21 cellular contexts compared by ENCODE assay signal in genomic region chr6:149213829-149214228, GRCh38.
DNase-seq lines count a peak whose midpoint lies in the region; ATAC-seq and TF ChIP-seq lines count a peak whose summit lies in the region.
"Had no signal": no experiment of that assay in that cellular context is flagged by ENCODE, and none has a peak within 500 bp of the region (broad histone marks: within the 10 kb centered on the region; RNA-seq: fewer than 3 reads in every experiment).

No MANE protein-coding gene starts in this region.

- no peaks in the 10 kb centered on the region for H3K27me3 ChIP-seq in fibroblast of lung (ENCODE audit: control insufficient read depth, insufficient read depth, low read length)
- H3K27me3 ChIP-seq: esophagus muscularis mucosa, tibial nerve had no signal

- ATAC-seq in activated CD8-positive, alpha-beta T cell treated with anti-CD3 and anti-CD28 coated beads for 36 hours = peak; percentile 7
- no peak for ATAC-seq in activated CD8-positive, alpha-beta T cell treated with anti-CD3 and anti-CD28 coated beads, Interleukin-2, amount 10 ng/mL, durations not matched to agents 7 days and 5 days
- peak in 3 of 4 experiments; percentile 2 to 25 (median 17) for ATAC-seq in T-cell (replicated peaks in 1 of 4)
- ATAC-seq in stimulated activated memory B cell treated with anti-CD40 and anti-IgM and Interleukin-4, amounts not matched to agents 10 μg/mL and 1 μg/mL and 100 μg/mL, for 72 hours = peak; percentile 2
- ATAC-seq: WTC11 had no signal

- no peak overlapping the region for H3K9ac ChIP-seq in fibroblast of lung (ENCODE audit: insufficient read depth, low read length)

- H4K20me1 ChIP-seq in fibroblast of lung (ENCODE audit: control insufficient read depth, extremely low read depth, insufficient read depth, low read length) = no peaks in the 10 kb centered on the region

- no peak overlapping the region for H3K4me2 ChIP-seq in fibroblast of lung (ENCODE audit: extremely low read depth, insufficient read depth, low read length)

- peaks cover 5% of the 10 kb centered on the region for H3K36me3 Mint-ChIP-seq in activated CD8-positive, alpha-beta T cell treated with anti-CD3 and anti-CD28 coated beads for 36 hours (ENCODE audit: low read depth)
- peaks cover 18% of the 10 kb centered on the region for H3K36me3 Mint-ChIP-seq in activated CD8-positive, alpha-beta T cell treated with anti-CD3 and anti-CD28 coated beads, Interleukin-2, amount 10 ng/mL, durations not matched to agents 7 days and 5 days (ENCODE audit: low read depth)
- H3K36me3 Mint-ChIP-seq in T-cell = no peaks in the 10 kb centered on the region
- H3K36me3 Mint-ChIP-seq in stimulated activated memory B cell treated with anti-CD40 and anti-IgM and Interleukin-4, amounts not matched to agents 10 μg/mL and 1 μg/mL and 100 μg/mL, for 72 hours = no peaks in the 10 kb centered on the region
- H3K36me3 Mint-ChIP-seq: WTC11 had no signal

- CTCF ChIA-PET in activated CD8-positive, alpha-beta T cell treated with anti-CD3 and anti-CD28 coated beads for 36 hours (lab: Charles Lee) = interaction anchor here (1.2 kb wide), 3 partner anchors 124 to 135 kb away, joined by 3 read pairs; no protein-coding TSS in a partner anchor
- CTCF ChIA-PET in activated CD8-positive, alpha-beta T cell treated with anti-CD3 and anti-CD28 coated beads, Interleukin-2, amount 10 ng/mL, durations not matched to agents 7 days and 5 days (lab: Charles Lee) = interaction anchor here (0.7 to 3.9 kb wide), 4 partner anchors 17 to 303 kb away, joined by 3 to 11 read pairs (median 4); no protein-coding TSS in a partner anchor
- CTCF ChIA-PET in T-cell (lab: Charles Lee) = no interaction called here

- no peaks in the 10 kb centered on the region for H3K4me1 ChIP-seq in fibroblast of lung (ENCODE audit: control insufficient read depth, extremely low read depth, insufficient read depth, low read length)

- no peak overlapping the region for H3K4me3 ChIP-seq in fibroblast of lung (replicated peaks in 1 of 4; ENCODE audit: control extremely low read depth in 1 of 4, insufficient read depth in 1 of 4, low read depth in 3 of 4, low read length in 4 of 4)
- H3K4me3 ChIP-seq: esophagus muscularis mucosa, tibial nerve had no signal

- no peaks in the 10 kb centered on the region for H3K79me2 ChIP-seq in fibroblast of lung (ENCODE audit: control insufficient read depth, insufficient read depth, low read length)

- no peaks in the 10 kb centered on the region for H3K9me3 ChIP-seq in fibroblast of lung (ENCODE audit: control insufficient read depth, insufficient read depth, low read depth, low read length)
- H3K9me3 ChIP-seq: esophagus muscularis mucosa, tibial nerve had no signal

- H3K4me1 Mint-ChIP-seq in activated CD8-positive, alpha-beta T cell treated with anti-CD3 and anti-CD28 coated beads for 36 hours (ENCODE audit: low read depth) = peaks cover 23% of the 10 kb centered on the region
- peaks cover 30% of the 10 kb centered on the region for H3K4me1 Mint-ChIP-seq in activated CD8-positive, alpha-beta T cell treated with anti-CD3 and anti-CD28 coated beads, Interleukin-2, amount 10 ng/mL, durations not matched to agents 7 days and 5 days (ENCODE audit: low read depth)
- H3K4me1 Mint-ChIP-seq in T-cell = peaks cover 19 to 35% (median 26%) of the 10 kb centered on the region in 3 donors
- peaks cover 24% of the 10 kb centered on the region for H3K4me1 Mint-ChIP-seq in stimulated activated memory B cell treated with anti-CD40 and anti-IgM and Interleukin-4, amounts not matched to agents 10 μg/mL and 1 μg/mL and 100 μg/mL, for 72 hours

- H3K27ac ChIP-seq in fibroblast of lung (ENCODE audit: insufficient read depth, low read length) = no peak overlapping the region
- H3K27ac ChIP-seq: esophagus muscularis mucosa had no signal

- no peak overlapping the region for H3K4me3 Mint-ChIP-seq in activated CD8-positive, alpha-beta T cell treated with anti-CD3 and anti-CD28 coated beads for 36 hours
- no peak overlapping the region for H3K4me3 Mint-ChIP-seq in activated CD8-positive, alpha-beta T cell treated with anti-CD3 and anti-CD28 coated beads, Interleukin-2, amount 10 ng/mL, durations not matched to agents 7 days and 5 days
- no peak overlapping the region for H3K4me3 Mint-ChIP-seq in T-cell
- H3K4me3 Mint-ChIP-seq in stimulated activated memory B cell treated with anti-CD40 and anti-IgM and Interleukin-4, amounts not matched to agents 10 μg/mL and 1 μg/mL and 100 μg/mL, for 72 hours = no peak overlapping the region
- H3K4me3 Mint-ChIP-seq: activated T-cell treated with anti-CD3 and anti-CD28 coated beads, Interleukin-2, amount 50 U/mL, for 4 hours; stimulated activated naive CD8-positive, alpha-beta T cell treated with anti-CD3 and anti-CD28 coated beads, Interleukin-15, Interleukin-2, amounts not matched to agents 100 ng/mL and 50 ng/mL, for 24 hours; WTC11 had no signal

- POLR2A ChIA-PET in activated CD8-positive, alpha-beta T cell treated with anti-CD3 and anti-CD28 coated beads for 36 hours (lab: Charles Lee) = interaction anchor here (0.6 to 3.7 kb wide), 11 partner anchors 9 to 145 kb away, joined by 3 to 18 read pairs (median 3); partner anchors contain the start of gene TAB2
- POLR2A ChIA-PET in activated CD8-positive, alpha-beta T cell treated with anti-CD3 and anti-CD28 coated beads, Interleukin-2, amount 10 ng/mL, durations not matched to agents 7 days and 5 days (lab: Charles Lee) = interaction anchor here (1.9 to 2.1 kb wide), 3 partner anchors 21 to 103 kb away, joined by 5 to 9 read pairs (median 7); partner anchors contain the start of gene TAB2
- POLR2A ChIA-PET in T-cell (lab: Charles Lee) = no interaction called here

- H3K27me3 Mint-ChIP-seq in activated CD8-positive, alpha-beta T cell treated with anti-CD3 and anti-CD28 coated beads for 36 hours = no peaks in the 10 kb centered on the region
- no peaks in the 10 kb centered on the region for H3K27me3 Mint-ChIP-seq in activated CD8-positive, alpha-beta T cell treated with anti-CD3 and anti-CD28 coated beads, Interleukin-2, amount 10 ng/mL, durations not matched to agents 7 days and 5 days (ENCODE audit: low read depth)
- H3K27me3 Mint-ChIP-seq in T-cell = no peaks in the 10 kb centered on the region
- H3K27me3 Mint-ChIP-seq in stimulated activated memory B cell treated with anti-CD40 and anti-IgM and Interleukin-4, amounts not matched to agents 10 μg/mL and 1 μg/mL and 100 μg/mL, for 72 hours = no peaks in the 10 kb centered on the region
- H3K27me3 Mint-ChIP-seq: stimulated activated naive CD8-positive, alpha-beta T cell treated with anti-CD3 and anti-CD28 coated beads, Interleukin-15, Interleukin-2, amounts not matched to agents 100 ng/mL and 50 ng/mL, for 24 hours had no signal

- TF ChIP-seq CTCF in activated CD8-positive, alpha-beta T cell treated with anti-CD3 and anti-CD28 coated beads for 36 hours (IDR thresholded peaks at IDR 0.05) = no peak
- no peak for TF ChIP-seq CTCF in fibroblast of lung (conservative IDR thresholded peaks at IDR 0.05 in 1 of 2, IDR thresholded peaks at IDR 0.05 in 1 of 2; ENCODE audit: low read depth in 1 of 2, low read length in 2 of 2)

- no peak overlapping the region for H2AFZ ChIP-seq in fibroblast of lung (ENCODE audit: low read length)

- no peak overlapping the region for H3K27ac Mint-ChIP-seq in activated CD8-positive, alpha-beta T cell treated with anti-CD3 and anti-CD28 coated beads for 36 hours
- no peak overlapping the region for H3K27ac Mint-ChIP-seq in activated CD8-positive, alpha-beta T cell treated with anti-CD3 and anti-CD28 coated beads, Interleukin-2, amount 10 ng/mL, durations not matched to agents 7 days and 5 days
- H3K27ac Mint-ChIP-seq in T-cell = no peak overlapping the region
- no peak overlapping the region for H3K27ac Mint-ChIP-seq in stimulated activated memory B cell treated with anti-CD40 and anti-IgM and Interleukin-4, amounts not matched to agents 10 μg/mL and 1 μg/mL and 100 μg/mL, for 72 hours
- H3K27ac Mint-ChIP-seq: stimulated activated naive CD8-positive, alpha-beta T cell treated with anti-CD3 and anti-CD28 coated beads, Interleukin-15, Interleukin-2, amounts not matched to agents 100 ng/mL and 50 ng/mL, for 24 hours; WTC11 had no signal

- H3K36me3 ChIP-seq in fibroblast of lung (ENCODE audit: control insufficient read depth, insufficient read depth, low read length) = no peaks in the 10 kb centered on the region
- H3K36me3 ChIP-seq: esophagus muscularis mucosa, tibial nerve had no signal

- H3K9me3 Mint-ChIP-seq in activated CD8-positive, alpha-beta T cell treated with anti-CD3 and anti-CD28 coated beads for 36 hours = peaks cover 2% of the 10 kb centered on the region
- H3K9me3 Mint-ChIP-seq in activated CD8-positive, alpha-beta T cell treated with anti-CD3 and anti-CD28 coated beads, Interleukin-2, amount 10 ng/mL, durations not matched to agents 7 days and 5 days (ENCODE audit: insufficient read depth) = no peaks in the 10 kb centered on the region
- no peaks in the 10 kb centered on the region for H3K9me3 Mint-ChIP-seq in T-cell
- H3K9me3 Mint-ChIP-seq in stimulated activated memory B cell treated with anti-CD40 and anti-IgM and Interleukin-4, amounts not matched to agents 10 μg/mL and 1 μg/mL and 100 μg/mL, for 72 hours = no peaks in the 10 kb centered on the region
- H3K9me3 Mint-ChIP-seq: stimulated activated naive CD8-positive, alpha-beta T cell treated with anti-CD3 and anti-CD28 coated beads, Interleukin-15, Interleukin-2, amounts not matched to agents 100 ng/mL and 50 ng/mL, for 24 hours had no signal

- no peak for DNase-seq in activated CD8-positive, alpha-beta T cell treated with anti-CD3 and anti-CD28 coated beads for 36 hours
- DNase-seq in activated CD8-positive, alpha-beta T cell treated with anti-CD3 and anti-CD28 coated beads, Interleukin-2, amount 10 ng/mL, durations not matched to agents 7 days and 5 days = no peak
- DNase-seq in T-cell (no peak), fibroblast of lung (ENCODE audit: low read depth in 2 of 2) (peak; percentile 52 to 78), middle frontal gyrus (ENCODE audit: extremely low spot score, low spot score) (no peak), T1000 (lab: John Stamatoyannopoulos, UW) (no peak), DMS53 treated with DMSO at 0.1 percent for 48 hours (lab: John Stamatoyannopoulos, UW; ENCODE audit: unreplicated experiment) (no peak)
- DNase-seq: activated T-cell treated with anti-CD3 and anti-CD28 coated beads, Interleukin-2, amount 50 U/mL, for 4 hours; AML-193; DND-41; effector CD8-positive, alpha-beta T cell; GOT3; NCI-H2081; NCI-H446; nucleus accumbens; small intestine had no signal

- intact Hi-C loops in activated CD8-positive, alpha-beta T cell treated with anti-CD3 and anti-CD28 coated beads for 36 hours (cut with micrococcal nuclease) = loop anchor here (2.0 to 5.0 kb wide), 2 partner anchors 73 to 128 kb away; no protein-coding TSS in a partner anchor

Comparison
In these comparisons a context has a peak if more than half of its experiments do, and no peak if none do; other contexts are left out.
1. DNase-seq: peak in fibroblast of lung (2 of 2); none in activated CD8-positive, alpha-beta T cell treated with anti-CD3 and anti-CD28 coated beads for 36 hours (single experiment), activated CD8-positive, alpha-beta T cell treated with anti-CD3 and anti-CD28 coated beads, Interleukin-2, amount 10 ng/mL, durations not matched to agents 7 days and 5 days (single experiment), T-cell (0 of 34), middle frontal gyrus (single experiment), T1000 (single experiment) and DMS53 treated with DMSO at 0.1 percent for 48 hours (single experiment).
2. CTCF ChIA-PET loops: an anchor here in activated CD8-positive, alpha-beta T cell treated with anti-CD3 and anti-CD28 coated beads for 36 hours (1.2 kb wide) and activated CD8-positive, alpha-beta T cell treated with anti-CD3 and anti-CD28 coated beads, Interleukin-2, amount 10 ng/mL, durations not matched to agents 7 days and 5 days (0.7 to 3.9 kb wide); none called in T-cell.
3. POLR2A ChIA-PET loops: an anchor here in activated CD8-positive, alpha-beta T cell treated with anti-CD3 and anti-CD28 coated beads for 36 hours (0.6 to 3.7 kb wide) and activated CD8-positive, alpha-beta T cell treated with anti-CD3 and anti-CD28 coated beads, Interleukin-2, amount 10 ng/mL, durations not matched to agents 7 days and 5 days (1.9 to 2.1 kb wide); none called in T-cell.